ENCODE assay signal across 1 cellular context in the genomic region with DNA sequence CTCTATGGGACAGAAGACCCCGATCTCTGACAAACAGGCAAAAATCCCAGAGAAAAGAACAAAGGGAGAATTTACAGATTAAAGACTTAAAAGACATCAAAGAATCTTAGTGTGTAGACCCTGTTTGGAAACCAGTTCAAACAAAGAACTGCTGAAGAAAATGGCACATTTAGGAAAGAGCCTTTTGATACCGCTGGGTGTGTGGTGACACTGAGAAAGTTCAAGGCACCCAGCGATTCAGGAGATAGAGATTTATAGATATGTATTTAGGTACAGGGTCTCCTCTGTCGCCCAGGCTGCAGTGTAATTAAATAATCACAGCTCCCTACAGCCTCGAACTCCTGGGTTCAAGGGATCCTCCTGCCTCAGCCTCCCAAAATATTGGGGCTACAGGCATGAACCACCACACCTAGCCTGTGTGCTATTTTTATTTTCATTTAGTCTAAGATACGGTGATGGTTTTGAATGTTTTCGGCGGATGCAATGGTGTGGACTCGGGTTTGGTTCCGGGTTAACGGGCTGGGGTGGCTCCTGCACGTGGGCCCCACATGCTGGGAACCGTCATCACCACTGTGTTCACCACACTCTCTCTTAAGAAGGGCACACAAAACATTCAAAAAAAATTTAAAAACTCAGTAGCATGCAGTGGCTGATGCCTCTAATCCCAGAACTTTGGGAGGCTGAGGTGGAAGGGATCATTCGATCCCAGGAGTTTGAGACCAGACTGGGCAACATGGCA.
TF ChIP-seq lines count a peak whose summit lies in the region.

No MANE protein-coding gene starts in this region.

TF ChIP-seq in SK-N-SH, 30 proteins besides CTCF, POLR2A, EP300 and RAD21:
- TF ChIP-seq YY1 (IDR thresholded peaks at IDR 0.05; ENCODE audit: low read depth) (no peak), RCOR1 (IDR thresholded peaks at IDR 0.05; ENCODE audit: low read length) (no peak), MXI1 (IDR thresholded peaks at IDR 0.05; ENCODE audit: low read depth, low read length) (no peak), JUND (IDR thresholded peaks at IDR 0.05) (no peak), GATA2 (CRISPR knock-in tag; IDR thresholded peaks at IDR 0.05) (no peak), SMC3 (IDR thresholded peaks at IDR 0.05; ENCODE audit: low read depth, low read length) (no peak), FOXM1 (IDR thresholded peaks at IDR 0.05; ENCODE audit: low read depth) (no peak), EZH2phosphoT487 (IDR thresholded peaks at IDR 0.05; ENCODE audit: borderline replicate concordance, low read depth) (no peak), TAF1 (IDR thresholded peaks at IDR 0.05; ENCODE audit: borderline replicate concordance, low read depth, low read length) (no peak), GABPA (IDR thresholded peaks at IDR 0.05; ENCODE audit: low read depth) (no peak), RFX5 (IDR thresholded peaks at IDR 0.05; ENCODE audit: low read length) (no peak)
- TF ChIP-seq, protein P1, sequence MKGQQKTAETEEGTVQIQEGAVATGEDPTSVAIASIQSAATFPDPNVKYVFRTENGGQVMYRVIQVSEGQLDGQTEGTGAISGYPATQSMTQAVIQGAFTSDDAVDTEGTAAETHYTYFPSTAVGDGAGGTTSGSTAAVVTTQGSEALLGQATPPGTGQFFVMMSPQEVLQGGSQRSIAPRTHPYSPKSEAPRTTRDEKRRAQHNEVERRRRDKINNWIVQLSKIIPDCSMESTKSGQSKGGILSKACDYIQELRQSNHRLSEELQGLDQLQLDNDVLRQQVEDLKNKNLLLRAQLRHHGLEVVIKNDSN (IDR thresholded peaks at IDR 0.05; ENCODE audit: borderline replicate concordance, low read depth): no peak
- TF ChIP-seq, protein P2, sequence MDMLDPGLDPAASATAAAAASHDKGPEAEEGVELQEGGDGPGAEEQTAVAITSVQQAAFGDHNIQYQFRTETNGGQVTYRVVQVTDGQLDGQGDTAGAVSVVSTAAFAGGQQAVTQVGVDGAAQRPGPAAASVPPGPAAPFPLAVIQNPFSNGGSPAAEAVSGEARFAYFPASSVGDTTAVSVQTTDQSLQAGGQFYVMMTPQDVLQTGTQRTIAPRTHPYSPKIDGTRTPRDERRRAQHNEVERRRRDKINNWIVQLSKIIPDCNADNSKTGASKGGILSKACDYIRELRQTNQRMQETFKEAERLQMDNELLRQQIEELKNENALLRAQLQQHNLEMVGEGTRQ (IDR thresholded peaks at IDR 0.05; ENCODE audit: borderline replicate concordance, low read depth, low read length): no peak
- TF ChIP-seq, protein P3, sequence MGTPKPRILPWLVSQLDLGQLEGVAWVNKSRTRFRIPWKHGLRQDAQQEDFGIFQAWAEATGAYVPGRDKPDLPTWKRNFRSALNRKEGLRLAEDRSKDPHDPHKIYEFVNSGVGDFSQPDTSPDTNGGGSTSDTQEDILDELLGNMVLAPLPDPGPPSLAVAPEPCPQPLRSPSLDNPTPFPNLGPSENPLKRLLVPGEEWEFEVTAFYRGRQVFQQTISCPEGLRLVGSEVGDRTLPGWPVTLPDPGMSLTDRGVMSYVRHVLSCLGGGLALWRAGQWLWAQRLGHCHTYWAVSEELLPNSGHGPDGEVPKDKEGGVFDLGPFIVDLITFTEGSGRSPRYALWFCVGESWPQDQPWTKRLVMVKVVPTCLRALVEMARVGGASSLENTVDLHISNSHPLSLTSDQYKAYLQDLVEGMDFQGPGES (IDR thresholded peaks at IDR 0.05; ENCODE audit: low read depth, low read length): no peak
- TF ChIP-seq, protein P4, sequence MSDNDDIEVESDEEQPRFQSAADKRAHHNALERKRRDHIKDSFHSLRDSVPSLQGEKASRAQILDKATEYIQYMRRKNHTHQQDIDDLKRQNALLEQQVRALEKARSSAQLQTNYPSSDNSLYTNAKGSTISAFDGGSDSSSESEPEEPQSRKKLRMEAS (IDR thresholded peaks at IDR 0.05; ENCODE audit: low read depth): no peak
- TF ChIP-seq, protein P5, sequence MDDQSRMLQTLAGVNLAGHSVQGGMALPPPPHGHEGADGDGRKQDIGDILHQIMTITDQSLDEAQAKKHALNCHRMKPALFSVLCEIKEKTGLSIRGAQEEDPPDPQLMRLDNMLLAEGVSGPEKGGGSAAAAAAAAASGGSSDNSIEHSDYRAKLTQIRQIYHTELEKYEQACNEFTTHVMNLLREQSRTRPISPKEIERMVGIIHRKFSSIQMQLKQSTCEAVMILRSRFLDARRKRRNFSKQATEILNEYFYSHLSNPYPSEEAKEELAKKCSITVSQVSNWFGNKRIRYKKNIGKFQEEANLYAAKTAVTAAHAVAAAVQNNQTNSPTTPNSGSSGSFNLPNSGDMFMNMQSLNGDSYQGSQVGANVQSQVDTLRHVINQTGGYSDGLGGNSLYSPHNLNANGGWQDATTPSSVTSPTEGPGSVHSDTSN (IDR thresholded peaks at IDR 0.05): no peak
